20 cellular contexts compared by ENCODE assay signal in genomic region chr1:47650606-47651005, GRCh38.
A peak's percentile ranks its signal among the peaks of the same experiment; 100 is the strongest.
DNase-seq lines count a peak whose midpoint lies in the region; TF ChIP-seq lines count a peak whose summit lies in the region.
"Had no signal": no experiment of that assay in that cellular context is flagged by ENCODE, and none has a peak within 500 bp of the region (broad histone marks: within the 10 kb centered on the region; RNA-seq: fewer than 3 reads in every experiment).

No MANE protein-coding gene starts in this region.

- POLR2A ChIA-PET in PC-9 (lab: Charles Lee; ENCODE audit: unreplicated experiment): no interaction called here

- H3K9ac ChIP-seq in mucosa of rectum (ENCODE audit: low read depth in 1 of 2, low read length in 2 of 2): no peak overlapping the region

- H3K9me2 ChIP-seq in PC-9 (ENCODE audit: insufficient read depth): no peaks in the 10 kb centered on the region

- H3K4me2 ChIP-seq in PC-9: peak overlapping the region; percentile 33

- H3K79me2 ChIP-seq in PC-9 (ENCODE audit: low read depth): no peaks in the 10 kb centered on the region

- peak overlapping the region; percentile 69 for H3K27ac ChIP-seq in PC-9
- H3K27ac ChIP-seq in mucosa of rectum (ENCODE audit: low read depth in 2 of 2, low read length in 2 of 2): peak overlapping the region; percentile 4 to 81
- peak overlapping the region in 1 of 2 donors; percentile 15 for H3K27ac ChIP-seq in tibial artery
- H3K27ac ChIP-seq: body of pancreas, C4-2B, HL-60, upper lobe of right lung, VCaP had no signal

- intact Hi-C loops in PC-9 (cut with micrococcal nuclease; ENCODE audit: unreplicated experiment): no loop called here
- intact Hi-C loops in tibial artery (cut with DNase I; ENCODE audit: low total_unique reads): no loop called here

- no peaks in the 10 kb centered on the region for H3K36me3 ChIP-seq in PC-9 (ENCODE audit: low read depth)
- no peaks in the 10 kb centered on the region for H3K36me3 ChIP-seq in mucosa of rectum (ENCODE audit: control insufficient read depth in 2 of 2, insufficient read depth in 2 of 2, low read length in 2 of 2)
- no peaks in the 10 kb centered on the region for H3K36me3 ChIP-seq in tibial artery
- H3K36me3 ChIP-seq: upper lobe of right lung had no signal

- no TSS peak for BruUV-seq in PC-9 (replicated peaks; lab: Mats Ljungman, UMichigan)

- peaks cover 27% of the 10 kb centered on the region for H3K4me1 ChIP-seq in PC-9 (replicated peaks; ENCODE audit: insufficient read depth)
- peaks cover 22 to 29% of the 10 kb centered on the region in 2 donors for H3K4me1 ChIP-seq in mucosa of rectum (ENCODE audit: control insufficient read depth in 2 of 2, insufficient read depth in 2 of 2, low read length in 2 of 2)
- peaks cover 0 to 39% (median 25%) of the 10 kb centered on the region in 4 donors for H3K4me1 ChIP-seq in tibial artery
- H3K4me1 ChIP-seq: body of pancreas, upper lobe of right lung had no signal

- TF ChIP-seq CTCF in PC-9 (conservative IDR thresholded peaks at IDR 0.05) (no peak), tibial artery (IDR thresholded peaks at IDR 0.05) (no peak)

- H3K4me3 ChIP-seq in PC-9 (no peak overlapping the region), mucosa of rectum (ENCODE audit: low read length in 2 of 2) (no peak overlapping the region), tibial artery (no peak overlapping the region)
- H3K4me3 ChIP-seq: body of pancreas, upper lobe of right lung had no signal

- H3F3A ChIP-seq in PC-9 (ENCODE audit: insufficient read depth, low read depth): peaks cover 13% of the 10 kb centered on the region

- DNase-seq in PC-9: no peak
- DNase-seq in ecto neural progenitor cell (ENCODE audit: low spot score): peak; percentile 23
- DNase-seq in tibial artery: peak; percentile 9 to 49
- DNase-seq in NCI-H128 (lab: John Stamatoyannopoulos, UW; ENCODE audit: unreplicated experiment): no peak
- no peak for DNase-seq in NCI-H2029 treated with DMSO at 0.1 percent for 48 hours (lab: John Stamatoyannopoulos, UW)
- DNase-seq in KBM-7: no peak
- DNase-seq: activated CD4-positive, alpha-beta T cell treated with anti-CD3 and anti-CD28 coated beads for 48 hours; activated naive CD4-positive, alpha-beta T cell; activated T-cell treated with anti-CD3 and anti-CD28 coated beads, Interleukin-2, amount 50 U/mL, for 24 hours; effector CD8-positive, alpha-beta T cell; naive thymus-derived CD8-positive, alpha-beta T cell; NCI-H2171 treated with DMSO at 0.1 percent for 48 hours; NCI-H524; stimulated activated CD4-positive, alpha-beta T cell treated with anti-CD3 and anti-CD28 coated beads, Interleukin-2, amount 100 ng/mL, for 48 hours had no signal

- no peaks in the 10 kb centered on the region for H4K20me1 ChIP-seq in PC-9 (ENCODE audit: insufficient read depth)

- no peak overlapping the region for H2AFZ ChIP-seq in PC-9

- H3K27me3 ChIP-seq in PC-9 (ENCODE audit: insufficient read depth, low read depth) (no peaks in the 10 kb centered on the region), mucosa of rectum (ENCODE audit: control insufficient read depth in 2 of 2, insufficient read depth in 2 of 2, low read length in 2 of 2) (no peaks in the 10 kb centered on the region), tibial artery (no peaks in the 10 kb centered on the region)
- H3K27me3 ChIP-seq: body of pancreas, upper lobe of right lung had no signal

- in situ Hi-C loops in KBM-7 (cut with MboI; ENCODE audit: low pct_unique_long_range_greater_than_20kb, low sequenced_read_pairs): no loop called here

- H3K9me3 ChIP-seq in PC-9 (ENCODE audit: insufficient read depth, low read depth) (no peaks in the 10 kb centered on the region), mucosa of rectum (ENCODE audit: control insufficient read depth in 2 of 2, low read length in 2 of 2) (no peaks in the 10 kb centered on the region), tibial artery (no peaks in the 10 kb centered on the region)
- H3K9me3 ChIP-seq: body of pancreas, upper lobe of right lung had no signal

- CTCF ChIA-PET in PC-9 (lab: Charles Lee): no interaction called here

Comparison
In these comparisons a context has a peak if more than half of its experiments do, and no peak if none do; other contexts are left out.
1. DNase-seq: peak in ecto neural progenitor cell (single experiment) and tibial artery (2 of 2); none in PC-9 (0 of 2), NCI-H128 (single experiment), NCI-H2029 treated with DMSO at 0.1 percent for 48 hours (single experiment) and KBM-7 (single experiment).